26 cellular contexts compared by ENCODE assay signal in the genomic region with DNA sequence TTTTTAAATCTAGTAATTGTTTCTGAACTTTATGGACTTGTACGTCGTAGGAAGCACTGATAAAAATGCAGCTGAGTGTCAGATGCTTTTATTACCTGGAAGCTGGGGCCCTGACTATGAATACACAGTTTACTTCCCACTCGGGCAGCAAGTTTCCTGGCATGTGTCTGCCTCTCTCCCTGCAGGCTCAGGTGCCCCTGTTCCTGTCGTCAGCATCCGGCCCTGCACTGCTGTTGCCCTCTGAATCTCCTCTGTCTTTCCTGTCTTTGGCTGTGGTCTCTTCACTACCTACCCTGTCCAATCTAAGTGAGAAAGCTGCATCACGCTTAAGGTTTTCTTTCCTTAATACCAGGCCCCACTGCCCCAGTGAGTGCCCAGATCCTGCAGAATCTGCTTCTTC.
DNase-seq lines count a peak whose midpoint lies in the region; ATAC-seq and TF ChIP-seq lines count a peak whose summit lies in the region.
"Had no signal": no experiment of that assay in that cellular context is flagged by ENCODE, and none has a peak within 500 bp of the region (broad histone marks: within the 10 kb centered on the region; RNA-seq: fewer than 3 reads in every experiment).

No MANE protein-coding gene starts in this region.

- DNase-seq in activated naive CD4-positive, alpha-beta T cell treated with anti-CD3 and anti-CD28 coated beads, Interleukin-2, amount 10 ng/mL, durations not matched to agents 7 days and 5 days: peak; percentile 31
- DNase-seq in activated naive CD4-positive, alpha-beta T cell treated with Interleukin-2 at 50 U/mL for 16 hours: no peak
- no peak for DNase-seq in T-helper 17 cell
- no peak for DNase-seq in immature natural killer cell
- DNase-seq in adrenal gland: no peak
- DNase-seq in ascending aorta (ENCODE audit: low spot score in 2 of 2): no peak
- DNase-seq: activated CD4-positive, alpha-beta T cell treated with anti-CD3 and anti-CD28 coated beads for 1 hour; DMS 273 treated with DMSO at 0.1 percent for 48 hours; effector CD8-positive, alpha-beta T cell; foreskin keratinocyte; HCEC 1CT; NCI-H1105; NCI-H2029; NCI-H82; PC-9; Right ventricle myocardium superior; tibial artery had no signal

- no peaks in the 10 kb centered on the region for H3K27me3 ChIP-seq in thymus (ENCODE audit: control insufficient read depth, insufficient read depth)
- H3K27me3 ChIP-seq in adrenal gland: no peaks in the 10 kb centered on the region
- no peaks in the 10 kb centered on the region for H3K27me3 ChIP-seq in ascending aorta
- H3K27me3 ChIP-seq: breast epithelium, foreskin keratinocyte, tibial artery had no signal

- CTCF ChIA-PET in activated naive CD4-positive, alpha-beta T cell treated with anti-CD3 and anti-CD28 coated beads, Interleukin-2, amount 10 ng/mL, durations not matched to agents 7 days and 5 days (lab: Charles Lee): no interaction called here

- no peaks in the 10 kb centered on the region for H3K27me3 Mint-ChIP-seq in activated naive CD4-positive, alpha-beta T cell treated with anti-CD3 and anti-CD28 coated beads, Interleukin-2, amount 10 ng/mL, durations not matched to agents 7 days and 5 days
- H3K27me3 Mint-ChIP-seq in T-helper 17 cell (no peaks in the 10 kb centered on the region), immature natural killer cell (ENCODE audit: low read depth in 3 of 3) (peaks cover 0 to 2% (median 2%) of the 10 kb centered on the region in 3 donors)
- H3K27me3 Mint-ChIP-seq: stimulated activated naive CD8-positive, alpha-beta T cell treated with anti-CD3 and anti-CD28 coated beads, Interleukin-15, Interleukin-2, amounts not matched to agents 100 ng/mL and 50 ng/mL, for 24 hours had no signal

- H3K4me3 ChIP-seq in thymus (ENCODE audit: low read length) (no peak overlapping the region), adrenal gland (no peak overlapping the region), ascending aorta (no peak overlapping the region)
- H3K4me3 ChIP-seq: breast epithelium, PC-9, tibial artery had no signal

- H3K4me1 Mint-ChIP-seq in activated naive CD4-positive, alpha-beta T cell treated with anti-CD3 and anti-CD28 coated beads, Interleukin-2, amount 10 ng/mL, durations not matched to agents 7 days and 5 days: peaks cover 27% of the 10 kb centered on the region
- peaks cover 15% of the 10 kb centered on the region for H3K4me1 Mint-ChIP-seq in T-helper 17 cell
- peaks cover 7 to 33% of the 10 kb centered on the region in 2 donors for H3K4me1 Mint-ChIP-seq in immature natural killer cell

- no peak for ATAC-seq in T-helper 17 cell
- ATAC-seq in HG03469 (IDR thresholded peaks at IDR 0.05; ENCODE audit: unreplicated experiment): no peak
- ATAC-seq: esophagus mucosa, foreskin keratinocyte, HepG2, sciatic nerve had no signal

- no peaks in the 10 kb centered on the region for H3K9me3 ChIP-seq in T-helper 17 cell (ENCODE audit: control insufficient read depth, low read length, poor library complexity, severe bottlenecking)
- no peaks in the 10 kb centered on the region for H3K9me3 ChIP-seq in thymus (ENCODE audit: control insufficient read depth)
- no peaks in the 10 kb centered on the region for H3K9me3 ChIP-seq in adrenal gland (replicated peaks in 1 of 3)
- no peaks in the 10 kb centered on the region for H3K9me3 ChIP-seq in ascending aorta
- H3K9me3 ChIP-seq: breast epithelium, tibial artery had no signal

- WGBS in thymus: 9% methylated on average over 6 of the region's 6 CpGs
- 82 to 93% (median 89%) methylated on average over 6 of the region's 6 CpGs for WGBS in adrenal gland, 4 donors

- peaks cover 31% of the 10 kb centered on the region for H3K4me1 ChIP-seq in thymus (ENCODE audit: control insufficient read depth, insufficient read depth, low read length)
- peaks cover 4 to 21% of the 10 kb centered on the region in 2 donors for H3K4me1 ChIP-seq in adrenal gland (replicated peaks in 1 of 2)
- no peaks in the 10 kb centered on the region for H3K4me1 ChIP-seq in ascending aorta
- H3K4me1 ChIP-seq: breast epithelium had no signal

- intact Hi-C loops in adrenal gland (cut with DNase I): no loop called here
- intact Hi-C loops in ascending aorta (cut with DNase I): no loop called here

- peak overlapping the region; percentile 44 for H3K27ac Mint-ChIP-seq in activated naive CD4-positive, alpha-beta T cell treated with anti-CD3 and anti-CD28 coated beads, Interleukin-2, amount 10 ng/mL, durations not matched to agents 7 days and 5 days
- H3K27ac Mint-ChIP-seq in T-helper 17 cell (peak overlapping the region; percentile 66), immature natural killer cell (peak overlapping the region in 4 of 6 donors; percentile 4 to 75 (median 26))

- TF ChIP-seq CTCF in adrenal gland (IDR thresholded peaks at IDR 0.05) (no peak), ascending aorta (IDR thresholded peaks at IDR 0.05) (no peak)

- no peaks in the 10 kb centered on the region for H3K36me3 ChIP-seq in thymus (ENCODE audit: control insufficient read depth, insufficient read depth)
- no peaks in the 10 kb centered on the region for H3K36me3 ChIP-seq in adrenal gland (replicated peaks in 1 of 2)
- no peaks in the 10 kb centered on the region for H3K36me3 ChIP-seq in ascending aorta
- H3K36me3 ChIP-seq: breast epithelium, tibial artery had no signal

- H3K27ac ChIP-seq in thymus (ENCODE audit: low read depth): peak overlapping the region; percentile 77
- H3K27ac ChIP-seq in adrenal gland: no peak overlapping the region
- H3K27ac ChIP-seq in ascending aorta: no peak overlapping the region
- H3K27ac ChIP-seq: breast epithelium, foreskin keratinocyte, PC-9, tibial artery had no signal

- H3K4me3 Mint-ChIP-seq in activated naive CD4-positive, alpha-beta T cell treated with anti-CD3 and anti-CD28 coated beads, Interleukin-2, amount 10 ng/mL, durations not matched to agents 7 days and 5 days: no peak overlapping the region
- H3K4me3 Mint-ChIP-seq in T-helper 17 cell (no peak overlapping the region), immature natural killer cell (peak overlapping the region in 2 of 5 donors; percentile 5 to 26)
- H3K4me3 Mint-ChIP-seq: CD14-positive monocyte; neural crest cell; stimulated activated naive CD8-positive, alpha-beta T cell treated with anti-CD3 and anti-CD28 coated beads, Interleukin-15, Interleukin-2, amounts not matched to agents 100 ng/mL and 50 ng/mL, for 24 hours had no signal

- H3K9me3 Mint-ChIP-seq in activated naive CD4-positive, alpha-beta T cell treated with anti-CD3 and anti-CD28 coated beads, Interleukin-2, amount 10 ng/mL, durations not matched to agents 7 days and 5 days: no peaks in the 10 kb centered on the region
- H3K9me3 Mint-ChIP-seq in immature natural killer cell: no peaks in the 10 kb centered on the region
- H3K9me3 Mint-ChIP-seq: neural crest cell; stimulated activated naive CD8-positive, alpha-beta T cell treated with anti-CD3 and anti-CD28 coated beads, Interleukin-15, Interleukin-2, amounts not matched to agents 100 ng/mL and 50 ng/mL, for 24 hours had no signal

- no peak for TF ChIP-seq POLR2A in adrenal gland (IDR thresholded peaks at IDR 0.05)

- H3K36me3 Mint-ChIP-seq in activated naive CD4-positive, alpha-beta T cell treated with anti-CD3 and anti-CD28 coated beads, Interleukin-2, amount 10 ng/mL, durations not matched to agents 7 days and 5 days: no peaks in the 10 kb centered on the region
- H3K36me3 Mint-ChIP-seq in T-helper 17 cell (ENCODE audit: low read depth) (no peaks in the 10 kb centered on the region), immature natural killer cell (no peaks in the 10 kb centered on the region)
